ENCODE assay signal across 8 cellular contexts in the genomic region with DNA sequence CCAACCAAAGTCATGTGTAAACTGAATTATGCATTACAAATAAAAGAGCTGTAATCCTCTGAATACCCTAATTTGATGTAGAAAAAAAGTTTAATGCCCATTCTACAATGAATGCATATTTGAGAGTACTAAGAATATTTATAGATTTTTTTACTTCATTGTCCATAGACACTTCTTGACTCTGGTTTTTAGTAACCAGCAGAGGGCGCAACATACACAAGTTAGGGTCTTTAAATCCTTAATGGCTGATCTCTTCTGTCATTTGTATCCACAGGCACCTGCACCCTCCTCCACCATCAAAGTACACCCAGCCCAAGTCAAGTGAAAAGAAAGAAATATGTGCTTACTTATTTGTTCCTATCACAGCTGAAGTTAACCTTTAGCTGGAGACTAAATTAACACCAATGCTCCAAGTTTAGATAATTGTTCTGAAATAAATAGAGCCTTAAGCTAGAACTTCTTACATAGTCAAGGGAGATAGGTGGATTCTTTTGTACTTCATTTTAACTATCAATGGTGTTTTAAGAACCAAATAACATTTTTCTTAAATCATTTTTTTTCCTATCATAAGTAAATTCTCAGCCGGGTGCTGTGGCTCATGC.
DNase-seq lines count a peak whose midpoint lies in the region; ATAC-seq and TF ChIP-seq lines count a peak whose summit lies in the region.

No MANE protein-coding gene starts in this region.

- H3K9me3 ChIP-seq in CD8-positive, alpha-beta T cell (ENCODE audit: low read length), result no peaks in the 10 kb centered on the region
- H3K9me3 ChIP-seq in neural cell (ENCODE audit: low read length) (no peaks in the 10 kb centered on the region), tibial artery (no peaks in the 10 kb centered on the region)

- no peak overlapping the region for H3K4me3 Mint-ChIP-seq in CD8-positive, alpha-beta T cell

- intact Hi-C loops in CD8-positive, alpha-beta T cell (cut with DNase I, micrococcal nuclease), result loop anchor here (1.0 to 10.0 kb wide), 12 partner anchors 234 to 928 kb away; no protein-coding TSS in a partner anchor
- intact Hi-C loops in tibial artery (cut with DNase I; ENCODE audit: low total_unique reads), result no loop called here

- TF ChIP-seq CTCF in CD8-positive, alpha-beta T cell (IDR thresholded peaks at IDR 0.05), result peak; percentile 72
- TF ChIP-seq CTCF in neural cell (IDR thresholded peaks at IDR 0.05; ENCODE audit: poor library complexity, severe bottlenecking) (peak; percentile 77), tibial artery (IDR thresholded peaks at IDR 0.05) (peak; percentile 53 to 56)

- H3K27ac Mint-ChIP-seq in CD8-positive, alpha-beta T cell, result no peak overlapping the region

- no peaks in the 10 kb centered on the region for H3K79me2 ChIP-seq in neural cell (replicated peaks; ENCODE audit: insufficient read depth, low read length)

- no peaks in the 10 kb centered on the region for H3K36me3 ChIP-seq in CD8-positive, alpha-beta T cell (ENCODE audit: insufficient read depth, low read length)
- H3K36me3 ChIP-seq in neural cell (ENCODE audit: insufficient read depth, low read length) (no peaks in the 10 kb centered on the region), tibial artery (no peaks in the 10 kb centered on the region)

- TF ChIP-seq EP300 in neural cell (conservative IDR thresholded peaks at IDR 0.05; ENCODE audit: poor library complexity, severe bottlenecking), result no peak

- ATAC-seq in CD8-positive, alpha-beta T cell, result peak; percentile 87
- ATAC-seq in GM19438 (IDR thresholded peaks at IDR 0.05; ENCODE audit: low read depth, unreplicated experiment) (peak; percentile 56), HG03520 (IDR thresholded peaks at IDR 0.05; ENCODE audit: unreplicated experiment) (peak; percentile 88), esophagus mucosa (peak; percentile 67)

- no peak overlapping the region for H3K4me2 ChIP-seq in neural cell (ENCODE audit: low read length)

- no peaks in the 10 kb centered on the region for H3K27me3 Mint-ChIP-seq in CD8-positive, alpha-beta T cell (ENCODE audit: low read depth)

- H3K4me3 ChIP-seq in CD8-positive, alpha-beta T cell (ENCODE audit: low read depth, low read length), result no peak overlapping the region
- H3K4me3 ChIP-seq in neural cell (ENCODE audit: low read length), result no peak overlapping the region
- no peak overlapping the region for H3K4me3 ChIP-seq in tibial artery

- H3F3A ChIP-seq in neural cell (ENCODE audit: insufficient read depth, low read length, poor library complexity, severe bottlenecking), result no peaks in the 10 kb centered on the region

- CTCF ChIA-PET in CD8-positive, alpha-beta T cell (lab: Charles Lee), result interaction anchor here (0.7 to 2.2 kb wide), 19 partner anchors 8 to 797 kb away, joined by 3 to 30 read pairs (median 3); no protein-coding TSS in a partner anchor

- H3K9ac ChIP-seq in neural cell (ENCODE audit: low read length), result no peak overlapping the region

- POLR2A ChIA-PET in CD8-positive, alpha-beta T cell (lab: Charles Lee), result no interaction called here

- H3K36me3 Mint-ChIP-seq in CD8-positive, alpha-beta T cell, result no peaks in the 10 kb centered on the region

- no peaks in the 10 kb centered on the region for H4K20me1 ChIP-seq in neural cell (ENCODE audit: insufficient read depth)

- H3K9me2 ChIP-seq in neural cell (ENCODE audit: insufficient read depth, low read length), result no peaks in the 10 kb centered on the region

- H3K4me1 ChIP-seq in CD8-positive, alpha-beta T cell (ENCODE audit: insufficient read depth, low read length), result no peaks in the 10 kb centered on the region
- no peaks in the 10 kb centered on the region for H3K4me1 ChIP-seq in tibial artery

- H3K27ac ChIP-seq in CD8-positive, alpha-beta T cell (ENCODE audit: low read depth, low read length), result no peak overlapping the region
- H3K27ac ChIP-seq in neural cell (ENCODE audit: low read length) (no peak overlapping the region), tibial artery (no peak overlapping the region)

- peak; percentile 78 for TF ChIP-seq RAD21 in neural cell (conservative IDR thresholded peaks at IDR 0.05)

- peaks cover 2% of the 10 kb centered on the region for H3K9me3 Mint-ChIP-seq in CD8-positive, alpha-beta T cell

- H2AFZ ChIP-seq in neural cell (ENCODE audit: low read depth, low read length), result no peak overlapping the region

- H3K27me3 ChIP-seq in CD8-positive, alpha-beta T cell (ENCODE audit: insufficient read depth, low read length), result no peaks in the 10 kb centered on the region
- H3K27me3 ChIP-seq in neural cell (ENCODE audit: insufficient read depth, low read depth, low read length) (no peaks in the 10 kb centered on the region), tibial artery (no peaks in the 10 kb centered on the region)

- peak; percentile 7 to 66 (median 54) for DNase-seq in CD8-positive, alpha-beta T cell
- DNase-seq in NOMO-1 (lab: John Stamatoyannopoulos, UW; ENCODE audit: unreplicated experiment in 2 of 2) (peak; percentile 56 to 94), tibial artery (peak in 1 of 2 donors; percentile 52)
- peak; percentile 14 to 45 for DNase-seq in activated CD8-positive, alpha-beta memory T cell treated with anti-CD3 and anti-CD28 coated beads for 4 hours (ENCODE audit: low read depth in 2 of 2)

- peaks cover 2% of the 10 kb centered on the region for H3K4me1 Mint-ChIP-seq in CD8-positive, alpha-beta T cell (ENCODE audit: low read depth)

TF ChIP-seq in neural cell, 6 proteins besides CTCF, POLR2A, EP300 and RAD21:
- peak; percentile 83 for TF ChIP-seq SMC3 (conservative IDR thresholded peaks at IDR 0.05; ENCODE audit: poor library complexity)
- no peak for TF ChIP-seq TAF1 (IDR thresholded peaks at IDR 0.05; ENCODE audit: low read depth)
- TF ChIP-seq, protein P1, sequence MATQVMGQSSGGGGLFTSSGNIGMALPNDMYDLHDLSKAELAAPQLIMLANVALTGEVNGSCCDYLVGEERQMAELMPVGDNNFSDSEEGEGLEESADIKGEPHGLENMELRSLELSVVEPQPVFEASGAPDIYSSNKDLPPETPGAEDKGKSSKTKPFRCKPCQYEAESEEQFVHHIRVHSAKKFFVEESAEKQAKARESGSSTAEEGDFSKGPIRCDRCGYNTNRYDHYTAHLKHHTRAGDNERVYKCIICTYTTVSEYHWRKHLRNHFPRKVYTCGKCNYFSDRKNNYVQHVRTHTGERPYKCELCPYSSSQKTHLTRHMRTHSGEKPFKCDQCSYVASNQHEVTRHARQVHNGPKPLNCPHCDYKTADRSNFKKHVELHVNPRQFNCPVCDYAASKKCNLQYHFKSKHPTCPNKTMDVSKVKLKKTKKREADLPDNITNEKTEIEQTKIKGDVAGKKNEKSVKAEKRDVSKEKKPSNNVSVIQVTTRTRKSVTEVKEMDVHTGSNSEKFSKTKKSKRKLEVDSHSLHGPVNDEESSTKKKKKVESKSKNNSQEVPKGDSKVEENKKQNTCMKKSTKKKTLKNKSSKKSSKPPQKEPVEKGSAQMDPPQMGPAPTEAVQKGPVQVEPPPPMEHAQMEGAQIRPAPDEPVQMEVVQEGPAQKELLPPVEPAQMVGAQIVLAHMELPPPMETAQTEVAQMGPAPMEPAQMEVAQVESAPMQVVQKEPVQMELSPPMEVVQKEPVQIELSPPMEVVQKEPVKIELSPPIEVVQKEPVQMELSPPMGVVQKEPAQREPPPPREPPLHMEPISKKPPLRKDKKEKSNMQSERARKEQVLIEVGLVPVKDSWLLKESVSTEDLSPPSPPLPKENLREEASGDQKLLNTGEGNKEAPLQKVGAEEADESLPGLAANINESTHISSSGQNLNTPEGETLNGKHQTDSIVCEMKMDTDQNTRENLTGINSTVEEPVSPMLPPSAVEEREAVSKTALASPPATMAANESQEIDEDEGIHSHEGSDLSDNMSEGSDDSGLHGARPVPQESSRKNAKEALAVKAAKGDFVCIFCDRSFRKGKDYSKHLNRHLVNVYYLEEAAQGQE (IDR thresholded peaks at IDR 0.05; ENCODE audit: borderline replicate concordance), result no peak
